Comparison of ENCODE assay signal across 12 cellular contexts in genomic region chr6:152096863-152097496, GRCh38.
DNase-seq lines count a peak whose midpoint lies in the region; ATAC-seq and TF ChIP-seq lines count a peak whose summit lies in the region.
"Had no signal": no experiment of that assay in that cellular context is flagged by ENCODE, and none has a peak within 500 bp of the region (broad histone marks: within the 10 kb centered on the region; RNA-seq: fewer than 3 reads in every experiment).

No MANE protein-coding gene starts in this region.

- peak; percentile 48 to 52 for ATAC-seq in gastrocnemius medialis
- ATAC-seq in Right ventricle myocardium superior (ENCODE audit: poor library complexity), result no peak

- no peaks in the 10 kb centered on the region for H3K36me3 ChIP-seq in gastrocnemius medialis
- H3K36me3 ChIP-seq: colonic mucosa, transverse colon had no signal

- DNase-seq in ELR (ENCODE audit: low read depth), result peak; percentile 81
- DNase-seq in NCI-H82 treated with DMSO at 0.1 percent for 48 hours (lab: John Stamatoyannopoulos, UW; ENCODE audit: unreplicated experiment), result peak; percentile 42
- peak; percentile 79 for DNase-seq in epithelial cell of esophagus (ENCODE audit: low read depth)
- no peak for DNase-seq in gastrocnemius medialis
- no peak for DNase-seq in stimulated activated CD4-positive, alpha-beta T cell treated with anti-CD3 and anti-CD28 coated beads, Interleukin-4, amount 100 ng/mL, for 4 hours
- no peak for DNase-seq in Right ventricle myocardium superior
- DNase-seq in NCI-H1417 (lab: John Stamatoyannopoulos, UW), result no peak
- no peak for DNase-seq in NCI-H446 (lab: John Stamatoyannopoulos, UW)
- DNase-seq: colonic mucosa, DMS53, immature natural killer cell, transverse colon had no signal

- peak overlapping the region; percentile 36 to 76 (median 76) for H3K27ac ChIP-seq in gastrocnemius medialis
- H3K27ac ChIP-seq: colonic mucosa, transverse colon had no signal

- intact Hi-C loops in gastrocnemius medialis (cut with DNase I; ENCODE audit: low total_unique reads), result no loop called here
- intact Hi-C loops in Right ventricle myocardium superior (cut with DNase I), result no loop called here

- no peaks in the 10 kb centered on the region for H3K27me3 ChIP-seq in gastrocnemius medialis
- H3K27me3 ChIP-seq: colonic mucosa, transverse colon had no signal

- H3K4me3 ChIP-seq in epithelial cell of esophagus (ENCODE audit: low read length) (no peak overlapping the region), gastrocnemius medialis (no peak overlapping the region)
- H3K4me3 ChIP-seq: colonic mucosa, transverse colon had no signal

- H3K9me3 ChIP-seq in gastrocnemius medialis, result no peaks in the 10 kb centered on the region
- H3K9me3 ChIP-seq: colonic mucosa, transverse colon had no signal

- in situ Hi-C loops in gastrocnemius medialis (cut with MboI; ENCODE audit: low sequenced_read_pairs in 4 of 4), result no loop called here

- peaks cover 32 to 49% of the 10 kb centered on the region in 2 donors for H3K4me1 ChIP-seq in gastrocnemius medialis
- H3K4me1 ChIP-seq: colonic mucosa had no signal

- TF ChIP-seq POLR2A in gastrocnemius medialis (IDR thresholded peaks at IDR 0.05), result no peak

- TF ChIP-seq CTCF in epithelial cell of esophagus (IDR thresholded peaks at IDR 0.05; ENCODE audit: insufficient read depth, low read depth, low read length, missing control alignments) (peak; percentile 14), gastrocnemius medialis (IDR thresholded peaks at IDR 0.05 in 4 of 5, conservative IDR thresholded peaks at IDR 0.05 in 1 of 5) (no peak)

Comparison
In these comparisons a context has a peak if more than half of its experiments do, and no peak if none do; other contexts are left out.
1. DNase-seq: peak in ELR (single experiment), NCI-H82 treated with DMSO at 0.1 percent for 48 hours (single experiment) and epithelial cell of esophagus (single experiment); none in gastrocnemius medialis (0 of 2), stimulated activated CD4-positive, alpha-beta T cell treated with anti-CD3 and anti-CD28 coated beads, Interleukin-4, amount 100 ng/mL, for 4 hours (0 of 2), Right ventricle myocardium superior (single experiment), NCI-H1417 (0 of 3) and NCI-H446 (0 of 2).